ENCODE assay signal across 22 cellular contexts in the genomic region with DNA sequence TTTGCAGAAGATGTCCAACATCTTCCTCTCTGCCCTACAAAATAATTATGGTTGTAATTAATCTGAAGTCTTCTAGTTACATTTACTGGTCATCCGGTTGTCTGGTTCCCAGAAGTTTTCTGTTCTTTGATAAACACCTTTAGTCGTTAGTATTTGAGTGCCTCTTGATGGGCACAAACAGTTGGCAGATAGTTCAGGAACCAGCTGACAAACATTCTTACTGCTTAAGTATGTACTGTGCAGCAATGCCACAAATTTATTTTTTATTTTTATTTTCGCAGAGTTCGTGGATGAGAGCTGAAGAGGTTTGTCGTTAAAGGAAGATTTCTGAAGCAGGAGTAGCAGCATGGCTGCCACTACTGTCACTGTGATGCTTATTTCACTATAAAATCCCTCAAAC.
DNase-seq lines count a peak whose midpoint lies in the region; ATAC-seq and TF ChIP-seq lines count a peak whose summit lies in the region.
"Had no signal": no experiment of that assay in that cellular context is flagged by ENCODE, and none has a peak within 500 bp of the region (broad histone marks: within the 10 kb centered on the region; RNA-seq: fewer than 3 reads in every experiment).

No MANE protein-coding gene starts in this region.

- DNase-seq in heart left ventricle = no peak
- no peak for DNase-seq in Right ventricle myocardium inferior (ENCODE audit: missing footprints)
- peak; percentile 7 for DNase-seq in LHCN-M2 (ENCODE audit: low read depth)
- DNase-seq in right cardiac atrium = no peak
- DNase-seq: 8988T; ACHN; AML-193; BE2C; CD4-positive, alpha-beta T cell; CD8-positive, alpha-beta memory T cell; DMS 273 treated with DMSO at 0.1 percent for 48 hours; DMS79; EL; GDM1; GM23248; H7; HCEC 1CT had no signal

- H3K4me1 ChIP-seq in heart left ventricle (peaks cover 0 to 29% (median under 1%) of the 10 kb centered on the region in 12 donors), right cardiac atrium (ENCODE audit: control insufficient read depth, insufficient read depth, low read length) (no peaks in the 10 kb centered on the region)
- H3K4me1 ChIP-seq: BE2C; BLaER1 treated with 17β-estradiol and CSF1 and Interleukin-3, amounts not matched to agents 10 nM and 100 nM had no signal

- H3K27me3 ChIP-seq in heart left ventricle (no peaks in the 10 kb centered on the region), right cardiac atrium (ENCODE audit: control insufficient read depth, insufficient read depth) (no peaks in the 10 kb centered on the region)
- H3K27me3 ChIP-seq: BE2C; BLaER1 treated with 17β-estradiol and CSF1 and Interleukin-3, amounts not matched to agents 10 nM and 100 nM had no signal

- 47 to 70% (median 60%) methylated on average over 5 of the region's 5 CpGs for WGBS in heart left ventricle, 4 donors
- WGBS in right cardiac atrium = 69% methylated on average over 5 of the region's 5 CpGs

- intact Hi-C loops in heart left ventricle (cut with DNase I) = loop anchor here in 1 of 10 donors (10.0 kb wide), 1 partner anchor 129 kb away; no protein-coding TSS in a partner anchor
- intact Hi-C loops in Right ventricle myocardium inferior (cut with DNase I) = no loop called here
- intact Hi-C loops in right cardiac atrium (cut with DNase I) = no loop called here

- peak; percentile 27 to 42 (median 39) for ATAC-seq in heart left ventricle
- no peak for ATAC-seq in Right ventricle myocardium inferior
- peak in 1 of 2 donors; percentile 41 for ATAC-seq in right cardiac atrium
- ATAC-seq in GM21526 (IDR thresholded peaks at IDR 0.05; ENCODE audit: low FRiP score, unreplicated experiment) = no peak
- ATAC-seq in GM19452 (IDR thresholded peaks at IDR 0.05; ENCODE audit: unreplicated experiment) = no peak
- ATAC-seq: A549, GM12878 had no signal

- H3K9me3 ChIP-seq in heart left ventricle (no peaks in the 10 kb centered on the region), right cardiac atrium (ENCODE audit: control insufficient read depth, low read length) (no peaks in the 10 kb centered on the region)
- H3K9me3 ChIP-seq: A549; BE2C; BLaER1 treated with 17β-estradiol and CSF1 and Interleukin-3, amounts not matched to agents 10 nM and 100 nM had no signal

- H3K36me3 ChIP-seq in heart left ventricle = peaks cover 0 to 60% (median 36%) of the 10 kb centered on the region in 9 donors
- H3K36me3 ChIP-seq: BE2C had no signal

- H3K27ac ChIP-seq in heart left ventricle (no peak overlapping the region), right cardiac atrium (ENCODE audit: low read length) (peak overlapping the region; percentile 38)
- H3K27ac ChIP-seq: A549; BLaER1 treated with 17β-estradiol and CSF1 and Interleukin-3, amounts not matched to agents 10 nM and 100 nM; GM23248 had no signal

- no peak for TF ChIP-seq CTCF in heart left ventricle (IDR thresholded peaks at IDR 0.05)

- H3K4me3 ChIP-seq in heart left ventricle = no peak overlapping the region
- no peak overlapping the region for H3K4me3 ChIP-seq in right cardiac atrium (ENCODE audit: low read length)
- H3K4me3 ChIP-seq: A549; BLaER1 treated with 17β-estradiol and CSF1 and Interleukin-3, amounts not matched to agents 10 nM and 100 nM; GM12878; GM23248 had no signal

- no peak for TF ChIP-seq POLR2A in heart left ventricle (IDR thresholded peaks at IDR 0.05)

Comparison
In these comparisons a context has a peak if more than half of its experiments do, and no peak if none do; other contexts are left out.
1. ATAC-seq: peak in heart left ventricle (4 of 4); none in Right ventricle myocardium inferior (single experiment), GM21526 (single experiment) and GM19452 (single experiment).